In genomic region chr15:101050647-101051290, GRCh38 we compare ENCODE assay signal across 22 cellular contexts.
A peak's percentile ranks its signal among the peaks of the same experiment; 100 is the strongest.
DNase-seq lines count a peak whose midpoint lies in the region; ATAC-seq and TF ChIP-seq lines count a peak whose summit lies in the region.
"Had no signal": no experiment of that assay in that cellular context is flagged by ENCODE, and none has a peak within 500 bp of the region (broad histone marks: within the 10 kb centered on the region; RNA-seq: fewer than 3 reads in every experiment).

No MANE protein-coding gene starts in this region.

- H3K9me3 Mint-ChIP-seq in activated CD4-positive, alpha-beta memory T cell treated with anti-CD3 and anti-CD28 coated beads, Interleukin-2, amount 10 ng/mL, durations not matched to agents 7 days and 5 days = no peaks in the 10 kb centered on the region
- no peaks in the 10 kb centered on the region for H3K9me3 Mint-ChIP-seq in naive thymus-derived CD8-positive, alpha-beta T cell
- H3K9me3 Mint-ChIP-seq: activated B cell treated with CpG ODN at 0.5 μM for 24 hours; activated naive CD4-positive, alpha-beta T cell treated with anti-CD3 and anti-CD28 coated beads, Interleukin-2, amount 50 U/mL, for 24 hours had no signal

- no peaks in the 10 kb centered on the region for H3K9me3 ChIP-seq in lung (ENCODE audit: control insufficient read depth in 2 of 2, insufficient read depth in 1 of 2, low read length in 1 of 2)
- H3K9me3 ChIP-seq: MG63, ovary, right lobe of liver had no signal

- no peak overlapping the region for H3K27ac Mint-ChIP-seq in activated CD4-positive, alpha-beta memory T cell treated with anti-CD3 and anti-CD28 coated beads, Interleukin-2, amount 10 ng/mL, durations not matched to agents 7 days and 5 days
- no peak overlapping the region for H3K27ac Mint-ChIP-seq in naive thymus-derived CD8-positive, alpha-beta T cell
- H3K27ac Mint-ChIP-seq: activated B cell treated with CpG ODN at 0.5 μM for 24 hours; activated CD8-positive, alpha-beta T cell treated with anti-CD3 and anti-CD28 coated beads, Interleukin-2, amount 10 ng/mL, durations not matched to agents 7 days and 5 days; activated naive CD4-positive, alpha-beta T cell treated with anti-CD3 and anti-CD28 coated beads, Interleukin-2, amount 50 U/mL, for 24 hours; CD4-positive, CD25-positive, alpha-beta regulatory T cell had no signal

- WGBS in lung, 2 donors = 82 to 88% methylated on average over 9 of the region's 9 CpGs

- H3K36me3 Mint-ChIP-seq in activated CD4-positive, alpha-beta memory T cell treated with anti-CD3 and anti-CD28 coated beads, Interleukin-2, amount 10 ng/mL, durations not matched to agents 7 days and 5 days (ENCODE audit: low read depth) = no peaks in the 10 kb centered on the region
- no peaks in the 10 kb centered on the region for H3K36me3 Mint-ChIP-seq in naive thymus-derived CD8-positive, alpha-beta T cell
- H3K36me3 Mint-ChIP-seq: activated naive CD4-positive, alpha-beta T cell treated with anti-CD3 and anti-CD28 coated beads, Interleukin-2, amount 50 U/mL, for 24 hours; CD4-positive, CD25-positive, alpha-beta regulatory T cell had no signal

- POLR2A ChIA-PET in activated CD4-positive, alpha-beta memory T cell treated with anti-CD3 and anti-CD28 coated beads, Interleukin-2, amount 10 ng/mL, durations not matched to agents 7 days and 5 days (lab: Charles Lee) = no interaction called here
- POLR2A ChIA-PET in naive thymus-derived CD8-positive, alpha-beta T cell (lab: Charles Lee) = no interaction called here

- DNase-seq in activated CD4-positive, alpha-beta memory T cell treated with anti-CD3 and anti-CD28 coated beads, Interleukin-2, amount 10 ng/mL, durations not matched to agents 7 days and 5 days = peak; percentile 14
- DNase-seq in lung (ENCODE audit: low spot score) = peak; percentile 21
- peak; percentile 10 for DNase-seq in stimulated activated CD8-positive, alpha-beta memory T cell treated with anti-CD3 and anti-CD28 coated beads, Interleukin-4, amount 100 ng/mL, for 48 hours
- no peak for DNase-seq in stimulated activated CD4-positive, alpha-beta T cell treated with anti-CD3 and anti-CD28 coated beads, Interleukin-15, amount 100 ng/mL, for 24 hours
- no peak for DNase-seq in G401 (ENCODE audit: low spot score)
- DNase-seq in naive thymus-derived CD8-positive, alpha-beta T cell = no peak
- DNase-seq: activated CD8-positive, alpha-beta T cell treated with anti-CD3 and anti-CD28 coated beads, Interleukin-2, amount 10 ng/mL, durations not matched to agents 7 days and 5 days; CD4-positive, CD25-positive, alpha-beta regulatory T cell; central memory CD4-positive, alpha-beta T cell; DMS 273 treated with DMSO at 0.1 percent for 48 hours; foreskin melanocyte; hippocampal formation; MG63; NCI-H1436 treated with DMSO at 0.1 percent for 48 hours; T1000 had no signal

- H3K27me3 Mint-ChIP-seq in activated CD4-positive, alpha-beta memory T cell treated with anti-CD3 and anti-CD28 coated beads, Interleukin-2, amount 10 ng/mL, durations not matched to agents 7 days and 5 days = peaks cover 3% of the 10 kb centered on the region
- H3K27me3 Mint-ChIP-seq in naive thymus-derived CD8-positive, alpha-beta T cell = peaks cover 0 to 2% (median 0%) of the 10 kb centered on the region in 5 donors
- H3K27me3 Mint-ChIP-seq: activated B cell treated with CpG ODN at 0.5 μM for 24 hours; activated naive CD4-positive, alpha-beta T cell treated with anti-CD3 and anti-CD28 coated beads, Interleukin-2, amount 50 U/mL, for 24 hours had no signal

- peaks cover 0 to 46% of the 10 kb centered on the region in 2 donors for H3K36me3 ChIP-seq in lung (ENCODE audit: control insufficient read depth in 2 of 2, insufficient read depth in 2 of 2, low read length in 2 of 2)
- H3K36me3 ChIP-seq: ovary had no signal

- no peaks in the 10 kb centered on the region for H3K4me1 Mint-ChIP-seq in activated CD4-positive, alpha-beta memory T cell treated with anti-CD3 and anti-CD28 coated beads, Interleukin-2, amount 10 ng/mL, durations not matched to agents 7 days and 5 days
- no peaks in the 10 kb centered on the region for H3K4me1 Mint-ChIP-seq in naive thymus-derived CD8-positive, alpha-beta T cell
- H3K4me1 Mint-ChIP-seq: activated naive CD4-positive, alpha-beta T cell treated with anti-CD3 and anti-CD28 coated beads, Interleukin-2, amount 50 U/mL, for 24 hours had no signal

- no peak for TF ChIP-seq CTCF in lung (IDR thresholded peaks at IDR 0.05; ENCODE audit: control extremely low read depth, extremely low read depth)

- peak; percentile 43 for ATAC-seq in GM18868 (IDR thresholded peaks at IDR 0.05; ENCODE audit: unreplicated experiment)
- no peak for ATAC-seq in lung (ENCODE audit: insufficient read depth, low FRiP score)
- no peak for ATAC-seq in HG02610 (IDR thresholded peaks at IDR 0.05; ENCODE audit: unreplicated experiment)
- no peak for ATAC-seq in naive thymus-derived CD8-positive, alpha-beta T cell
- ATAC-seq: activated CD8-positive, alpha-beta T cell treated with anti-CD3 and anti-CD28 coated beads, Interleukin-2, amount 10 ng/mL, durations not matched to agents 7 days and 5 days; right lobe of liver had no signal

- in situ Hi-C loops in G401 (cut with HindIII; ENCODE audit: low sequenced_read_pairs) = no loop called here

- no peak overlapping the region for H3K27ac ChIP-seq in lung (ENCODE audit: low read depth in 1 of 2, low read length in 1 of 2)
- H3K27ac ChIP-seq: ovary, right lobe of liver had no signal

- CTCF ChIA-PET in activated CD4-positive, alpha-beta memory T cell treated with anti-CD3 and anti-CD28 coated beads, Interleukin-2, amount 10 ng/mL, durations not matched to agents 7 days and 5 days (lab: Charles Lee) = no interaction called here

- H3K4me1 ChIP-seq in lung (ENCODE audit: control insufficient read depth in 2 of 2, insufficient read depth in 2 of 2, low read length in 2 of 2) = peaks cover 0 to 2% of the 10 kb centered on the region in 2 donors
- H3K4me1 ChIP-seq: right lobe of liver had no signal

- H3K27me3 ChIP-seq in lung (ENCODE audit: control insufficient read depth, insufficient read depth) = no peaks in the 10 kb centered on the region
- H3K27me3 ChIP-seq: MG63, ovary, right lobe of liver had no signal

- H3K4me3 Mint-ChIP-seq in activated CD4-positive, alpha-beta memory T cell treated with anti-CD3 and anti-CD28 coated beads, Interleukin-2, amount 10 ng/mL, durations not matched to agents 7 days and 5 days = no peak overlapping the region
- no peak overlapping the region for H3K4me3 Mint-ChIP-seq in naive thymus-derived CD8-positive, alpha-beta T cell
- H3K4me3 Mint-ChIP-seq: activated B cell treated with CpG ODN at 0.5 μM for 24 hours; activated CD8-positive, alpha-beta T cell treated with anti-CD3 and anti-CD28 coated beads, Interleukin-2, amount 10 ng/mL, durations not matched to agents 7 days and 5 days; activated naive CD4-positive, alpha-beta T cell treated with anti-CD3 and anti-CD28 coated beads, Interleukin-2, amount 50 U/mL, for 24 hours; CD4-positive, CD25-positive, alpha-beta regulatory T cell had no signal

- no peak overlapping the region for H3K4me3 ChIP-seq in lung
- H3K4me3 ChIP-seq: K562, MG63, ovary, right lobe of liver had no signal

Comparison
In these comparisons a context has a peak if more than half of its experiments do, and no peak if none do; other contexts are left out.
1. DNase-seq: peak in activated CD4-positive, alpha-beta memory T cell treated with anti-CD3 and anti-CD28 coated beads, Interleukin-2, amount 10 ng/mL, durations not matched to agents 7 days and 5 days (single experiment), lung (single experiment) and stimulated activated CD8-positive, alpha-beta memory T cell treated with anti-CD3 and anti-CD28 coated beads, Interleukin-4, amount 100 ng/mL, for 48 hours (single experiment); none in stimulated activated CD4-positive, alpha-beta T cell treated with anti-CD3 and anti-CD28 coated beads, Interleukin-15, amount 100 ng/mL, for 24 hours (single experiment), G401 (single experiment) and naive thymus-derived CD8-positive, alpha-beta T cell (0 of 10).